Comparison of ENCODE assay signal across 10 cellular contexts in the genomic region with DNA sequence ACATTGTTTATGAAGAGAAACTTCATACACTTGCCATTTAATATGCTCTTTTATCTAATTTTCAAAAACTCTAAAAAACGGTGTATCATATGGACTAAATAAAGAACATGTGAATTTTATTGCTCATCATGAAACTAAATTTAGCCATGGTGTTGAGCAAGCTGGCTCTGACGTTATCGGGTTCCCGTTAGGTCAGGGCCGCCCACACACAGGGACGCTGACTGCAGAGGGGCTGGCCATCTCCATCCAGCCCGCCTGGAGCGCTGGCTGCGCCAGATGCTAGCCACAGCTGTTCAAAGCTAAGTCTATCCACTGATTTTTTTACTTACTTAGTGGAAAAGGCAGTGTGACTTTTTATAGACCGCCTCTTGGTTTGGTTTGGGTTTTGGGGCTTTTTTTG. TPM values are rescaled to one million over a fixed set of nuclear protein-coding genes. Genes with fewer than 3 reads are reported as not detected.
DNase-seq lines count a peak whose midpoint lies in the region; ATAC-seq and TF ChIP-seq lines count a peak whose summit lies in the region.
"Had no signal": no experiment of that assay in that cellular context is flagged by ENCODE, and none has a peak within 500 bp of the region (broad histone marks: within the 10 kb centered on the region; RNA-seq: fewer than 3 reads in every experiment).

No MANE protein-coding gene starts in this region.

- DNase-seq in HFF-Myc (ENCODE audit: extremely low read depth, low read depth) (peak; percentile 81), right cardiac atrium (peak; percentile 93 to 96 (median 94)), GM19238 (ENCODE audit: insufficient read length, low spot score) (no peak), UCSD-AML1 (lab: John Stamatoyannopoulos, UW; ENCODE audit: unreplicated experiment) (no peak), osteocyte (ENCODE audit: extremely low spot score, unreplicated experiment) (no peak)
- DNase-seq in stimulated activated effector memory CD8-positive, alpha-beta T cell treated with anti-CD3 and anti-CD28 coated beads, Interleukin-12 subunit alpha, Interleukin-12 subunit beta, amount 100 ng/mL, for 72 hours (ENCODE audit: low spot score in 2 of 2) = no peak
- DNase-seq in activated CD8-positive, alpha-beta memory T cell treated with anti-CD3 and anti-CD28 coated beads, Interleukin-2, amount 50 U/mL, for 48 hours = no peak
- DNase-seq: NCI-H2171 had no signal

- intact Hi-C loops in right cardiac atrium (cut with DNase I) = loop anchor here in 1 of 4 donors (10.0 kb wide), 1 partner anchor 153 kb away; no protein-coding TSS in a partner anchor

- no peaks in the 10 kb centered on the region for H3K9me3 Mint-ChIP-seq in activated T-helper 17 cell treated with anti-CD3 and anti-CD28 coated beads, Interleukin-2, amount 50 U/mL, for 72 hours
- H3K9me3 Mint-ChIP-seq in stimulated activated effector memory CD8-positive, alpha-beta T cell treated with anti-CD3 and anti-CD28 coated beads, Interleukin-12 subunit alpha, Interleukin-12 subunit beta, amount 100 ng/mL, for 72 hours = no peaks in the 10 kb centered on the region
- H3K9me3 Mint-ChIP-seq in osteocyte (ENCODE audit: unreplicated experiment) = no peaks in the 10 kb centered on the region
- H3K9me3 Mint-ChIP-seq: activated naive CD8-positive, alpha-beta T cell treated with anti-CD3 and anti-CD28 coated beads, Interleukin-2, amount 10 ng/mL, durations not matched to agents 7 days and 5 days had no signal

- H3K27me3 ChIP-seq in right cardiac atrium (ENCODE audit: control insufficient read depth, insufficient read depth) = no peaks in the 10 kb centered on the region

- H3K4me3 Mint-ChIP-seq in activated T-helper 17 cell treated with anti-CD3 and anti-CD28 coated beads, Interleukin-2, amount 50 U/mL, for 72 hours = no peak overlapping the region
- peak overlapping the region; percentile 15 for H3K4me3 Mint-ChIP-seq in stimulated activated effector memory CD8-positive, alpha-beta T cell treated with anti-CD3 and anti-CD28 coated beads, Interleukin-12 subunit alpha, Interleukin-12 subunit beta, amount 100 ng/mL, for 72 hours
- H3K4me3 Mint-ChIP-seq in osteocyte (ENCODE audit: unreplicated experiment) = no peak overlapping the region
- H3K4me3 Mint-ChIP-seq: activated naive CD8-positive, alpha-beta T cell treated with anti-CD3 and anti-CD28 coated beads, Interleukin-2, amount 10 ng/mL, durations not matched to agents 7 days and 5 days had no signal

- H3K9me3 ChIP-seq in right cardiac atrium (ENCODE audit: control insufficient read depth, low read length) = no peaks in the 10 kb centered on the region

- peaks cover 2% of the 10 kb centered on the region for H3K4me1 ChIP-seq in right cardiac atrium (ENCODE audit: control insufficient read depth, insufficient read depth, low read length)

- H3K27ac Mint-ChIP-seq in activated T-helper 17 cell treated with anti-CD3 and anti-CD28 coated beads, Interleukin-2, amount 50 U/mL, for 72 hours = peak overlapping the region; percentile 20
- H3K27ac Mint-ChIP-seq in stimulated activated effector memory CD8-positive, alpha-beta T cell treated with anti-CD3 and anti-CD28 coated beads, Interleukin-12 subunit alpha, Interleukin-12 subunit beta, amount 100 ng/mL, for 72 hours = peak overlapping the region; percentile 56
- no peak overlapping the region for H3K27ac Mint-ChIP-seq in osteocyte (ENCODE audit: unreplicated experiment)
- H3K27ac Mint-ChIP-seq: activated naive CD8-positive, alpha-beta T cell treated with anti-CD3 and anti-CD28 coated beads, Interleukin-2, amount 10 ng/mL, durations not matched to agents 7 days and 5 days had no signal

- H3K4me3 ChIP-seq in HFF-Myc (replicated peaks; ENCODE audit: low read depth, low read length) (no peak overlapping the region), right cardiac atrium (ENCODE audit: low read length) (no peak overlapping the region)

- peak; percentile 85 for ATAC-seq in activated T-helper 17 cell treated with anti-CD3 and anti-CD28 coated beads, Interleukin-2, amount 50 U/mL, for 72 hours (replicated peaks)
- ATAC-seq in right cardiac atrium = peak; percentile 97
- ATAC-seq in stimulated activated effector memory CD8-positive, alpha-beta T cell treated with anti-CD3 and anti-CD28 coated beads, Interleukin-12 subunit alpha, Interleukin-12 subunit beta, amount 100 ng/mL, for 72 hours = peak; percentile 84

- WGBS in right cardiac atrium = 19% methylated on average over 10 of the region's 10 CpGs

- H3K4me1 Mint-ChIP-seq in activated T-helper 17 cell treated with anti-CD3 and anti-CD28 coated beads, Interleukin-2, amount 50 U/mL, for 72 hours = no peaks in the 10 kb centered on the region
- H3K4me1 Mint-ChIP-seq in stimulated activated effector memory CD8-positive, alpha-beta T cell treated with anti-CD3 and anti-CD28 coated beads, Interleukin-12 subunit alpha, Interleukin-12 subunit beta, amount 100 ng/mL, for 72 hours = peaks cover 10% of the 10 kb centered on the region
- no peaks in the 10 kb centered on the region for H3K4me1 Mint-ChIP-seq in osteocyte (ENCODE audit: unreplicated experiment)
- H3K4me1 Mint-ChIP-seq: activated naive CD8-positive, alpha-beta T cell treated with anti-CD3 and anti-CD28 coated beads, Interleukin-2, amount 10 ng/mL, durations not matched to agents 7 days and 5 days had no signal

- H3K27ac ChIP-seq in right cardiac atrium (ENCODE audit: low read length) = no peak overlapping the region

- no peak for TF ChIP-seq CTCF in HFF-Myc (IDR thresholded peaks at IDR 0.05; ENCODE audit: low read depth, low read length, missing control alignments)
- TF ChIP-seq CTCF in osteocyte (IDR thresholded peaks at IDR 0.05) = no peak

- H3K36me3 Mint-ChIP-seq in activated T-helper 17 cell treated with anti-CD3 and anti-CD28 coated beads, Interleukin-2, amount 50 U/mL, for 72 hours (ENCODE audit: low read depth) = peaks cover 66% of the 10 kb centered on the region
- peaks cover 57% of the 10 kb centered on the region for H3K36me3 Mint-ChIP-seq in stimulated activated effector memory CD8-positive, alpha-beta T cell treated with anti-CD3 and anti-CD28 coated beads, Interleukin-12 subunit alpha, Interleukin-12 subunit beta, amount 100 ng/mL, for 72 hours
- H3K36me3 Mint-ChIP-seq in osteocyte (ENCODE audit: unreplicated experiment) = peaks cover 10% of the 10 kb centered on the region

- no peaks in the 10 kb centered on the region for H3K27me3 Mint-ChIP-seq in activated T-helper 17 cell treated with anti-CD3 and anti-CD28 coated beads, Interleukin-2, amount 50 U/mL, for 72 hours
- no peaks in the 10 kb centered on the region for H3K27me3 Mint-ChIP-seq in osteocyte (ENCODE audit: unreplicated experiment)
- H3K27me3 Mint-ChIP-seq: activated naive CD8-positive, alpha-beta T cell treated with anti-CD3 and anti-CD28 coated beads, Interleukin-2, amount 10 ng/mL, durations not matched to agents 7 days and 5 days had no signal

RNA-seq across cellular contexts. Expression of gene DYNC1H1, which starts 36.5 kb away (rescaled TPM):
- 100 to 1,000 TPM; 319 to 383 TPM for total RNA-seq in activated T-helper 17 cell treated with anti-CD3 and anti-CD28 coated beads, Interleukin-2, amount 50 U/mL, for 72 hours
- 100 to 1,000 TPM; 287 to 411 (median 341) TPM for total RNA-seq in right cardiac atrium
- polyA plus RNA-seq in right cardiac atrium = 188 TPM
- 821 and 886 TPM in 2 replicates for total RNA-seq in osteocyte

Comparison
In these comparisons a context has a peak if more than half of its experiments do, and no peak if none do; other contexts are left out.
1. DNase-seq: peak in HFF-Myc (single experiment) and right cardiac atrium (3 of 3); none in stimulated activated effector memory CD8-positive, alpha-beta T cell treated with anti-CD3 and anti-CD28 coated beads, Interleukin-12 subunit alpha, Interleukin-12 subunit beta, amount 100 ng/mL, for 72 hours (0 of 2), GM19238 (single experiment), activated CD8-positive, alpha-beta memory T cell treated with anti-CD3 and anti-CD28 coated beads, Interleukin-2, amount 50 U/mL, for 48 hours (single experiment), UCSD-AML1 (single experiment) and osteocyte (single experiment).
2. Peak in every context shown above with its lines, with median percentiles within 50 percentile points of each other: ATAC-seq.